Comparison of ENCODE assay signal across 14 cellular contexts in the genomic region with DNA sequence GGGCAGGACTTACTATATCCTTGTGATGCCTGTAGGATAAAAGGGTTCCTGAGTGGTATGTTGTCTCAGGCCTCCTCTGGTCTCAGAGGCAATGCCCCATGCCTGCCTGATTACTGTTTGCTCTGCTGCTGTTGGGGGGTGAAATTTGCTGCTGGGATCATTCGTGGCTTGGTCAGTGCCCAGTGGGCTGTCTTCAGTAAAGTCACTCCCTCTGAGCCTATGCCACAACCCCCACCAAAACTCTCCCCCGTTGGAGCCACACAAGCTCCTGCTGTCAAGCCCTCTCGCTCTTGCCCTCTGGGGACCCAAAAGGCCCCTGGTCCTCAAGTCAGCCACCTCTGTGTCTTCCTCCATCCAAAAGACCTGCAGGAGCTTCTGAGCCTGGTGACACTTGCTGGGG. TPM values are rescaled to one million over a fixed set of nuclear protein-coding genes. Genes with fewer than 3 reads are reported as not detected.
A peak's percentile ranks its signal among the peaks of the same experiment; 100 is the strongest.
DNase-seq lines count a peak whose midpoint lies in the region; ATAC-seq lines count a peak whose summit lies in the region.
"Had no signal": no experiment of that assay in that cellular context is flagged by ENCODE, and none has a peak within 500 bp of the region (broad histone marks: within the 10 kb centered on the region; RNA-seq: fewer than 3 reads in every experiment).

No MANE protein-coding gene starts in this region.

- no peak overlapping the region for H3K4me3 Mint-ChIP-seq in stimulated activated naive CD8-positive, alpha-beta T cell treated with anti-CD3 and anti-CD28 coated beads, Interleukin-15, Interleukin-2, amounts not matched to agents 100 ng/mL and 50 ng/mL, for 24 hours
- H3K4me3 Mint-ChIP-seq in central memory CD8-positive, alpha-beta T cell = peak overlapping the region; percentile 65
- H3K4me3 Mint-ChIP-seq in naive thymus-derived CD8-positive, alpha-beta T cell = peak overlapping the region in 7 of 10 donors; percentile 28 to 76 (median 69)
- H3K4me3 Mint-ChIP-seq: mesothelial cell of epicardium had no signal

- POLR2A ChIA-PET in naive thymus-derived CD8-positive, alpha-beta T cell (lab: Charles Lee) = interaction anchor here (1.8 kb wide), 1 partner anchor 37 kb away, joined by 10 read pairs; no protein-coding TSS in a partner anchor

- no peak for DNase-seq in stimulated activated naive CD8-positive, alpha-beta T cell treated with anti-CD3 and anti-CD28 coated beads, Interleukin-15, Interleukin-2, amounts not matched to agents 100 U/mL and 50 U/mL, for 24 hours
- no peak for DNase-seq in central memory CD8-positive, alpha-beta T cell (ENCODE audit: low spot score in 2 of 2)
- no peak for DNase-seq in naive thymus-derived CD8-positive, alpha-beta T cell
- DNase-seq in SK-N-DZ (ENCODE audit: low spot score) = no peak
- DNase-seq in NCI-H2029 (lab: John Stamatoyannopoulos, UW) = no peak
- DNase-seq: effector CD4-positive, alpha-beta T cell; islet precursor cell; NCI-H2081; NCI-H524 treated with DMSO at 0.1 percent for 48 hours had no signal

- no peaks in the 10 kb centered on the region for H3K27me3 Mint-ChIP-seq in stimulated activated naive CD8-positive, alpha-beta T cell treated with anti-CD3 and anti-CD28 coated beads, Interleukin-15, Interleukin-2, amounts not matched to agents 100 ng/mL and 50 ng/mL, for 24 hours
- no peaks in the 10 kb centered on the region for H3K27me3 Mint-ChIP-seq in central memory CD8-positive, alpha-beta T cell
- H3K27me3 Mint-ChIP-seq in naive thymus-derived CD8-positive, alpha-beta T cell = peaks cover 0 to 2% (median 0%) of the 10 kb centered on the region in 5 donors
- H3K27me3 Mint-ChIP-seq: activated naive CD8-positive, alpha-beta T cell treated with anti-CD3 and anti-CD28 coated beads, Interleukin-2, amount 10 ng/mL, durations not matched to agents 7 days and 5 days had no signal

- no peak for ATAC-seq in stimulated activated naive CD8-positive, alpha-beta T cell treated with anti-CD3 and anti-CD28 coated beads, Interleukin-15, Interleukin-2, amounts not matched to agents 100 U/mL and 50 U/mL, for 24 hours
- no peak for ATAC-seq in central memory CD8-positive, alpha-beta T cell (replicated peaks; ENCODE audit: extremely low read depth, poor library complexity, severe bottlenecking)
- no peak for ATAC-seq in naive thymus-derived CD8-positive, alpha-beta T cell
- ATAC-seq in GM18867 (IDR thresholded peaks at IDR 0.05; ENCODE audit: unreplicated experiment) (no peak), GM18909 (IDR thresholded peaks at IDR 0.05; ENCODE audit: poor library complexity, unreplicated experiment) (no peak)

- no peaks in the 10 kb centered on the region for H3K36me3 Mint-ChIP-seq in stimulated activated naive CD8-positive, alpha-beta T cell treated with anti-CD3 and anti-CD28 coated beads, Interleukin-15, Interleukin-2, amounts not matched to agents 100 ng/mL and 50 ng/mL, for 24 hours (ENCODE audit: low read depth)
- H3K36me3 Mint-ChIP-seq in central memory CD8-positive, alpha-beta T cell (ENCODE audit: insufficient read depth) = no peaks in the 10 kb centered on the region
- no peaks in the 10 kb centered on the region for H3K36me3 Mint-ChIP-seq in naive thymus-derived CD8-positive, alpha-beta T cell
- H3K36me3 Mint-ChIP-seq: activated naive CD8-positive, alpha-beta T cell treated with anti-CD3 and anti-CD28 coated beads, Interleukin-2, amount 10 ng/mL, durations not matched to agents 7 days and 5 days; mesothelial cell of epicardium had no signal

- H3K9me3 Mint-ChIP-seq in stimulated activated naive CD8-positive, alpha-beta T cell treated with anti-CD3 and anti-CD28 coated beads, Interleukin-15, Interleukin-2, amounts not matched to agents 100 ng/mL and 50 ng/mL, for 24 hours = no peaks in the 10 kb centered on the region
- H3K9me3 Mint-ChIP-seq in central memory CD8-positive, alpha-beta T cell = no peaks in the 10 kb centered on the region
- no peaks in the 10 kb centered on the region for H3K9me3 Mint-ChIP-seq in naive thymus-derived CD8-positive, alpha-beta T cell
- H3K9me3 Mint-ChIP-seq: activated naive CD8-positive, alpha-beta T cell treated with anti-CD3 and anti-CD28 coated beads, Interleukin-2, amount 10 ng/mL, durations not matched to agents 7 days and 5 days had no signal

- H3K4me1 Mint-ChIP-seq in stimulated activated naive CD8-positive, alpha-beta T cell treated with anti-CD3 and anti-CD28 coated beads, Interleukin-15, Interleukin-2, amounts not matched to agents 100 ng/mL and 50 ng/mL, for 24 hours (ENCODE audit: low read depth) = peaks cover 27% of the 10 kb centered on the region
- peaks cover 5% of the 10 kb centered on the region for H3K4me1 Mint-ChIP-seq in central memory CD8-positive, alpha-beta T cell
- H3K4me1 Mint-ChIP-seq in naive thymus-derived CD8-positive, alpha-beta T cell = peaks cover 5 to 19% (median 9%) of the 10 kb centered on the region in 4 donors
- H3K4me1 Mint-ChIP-seq: mesothelial cell of epicardium had no signal

- peak overlapping the region; percentile 74 for H3K27ac Mint-ChIP-seq in stimulated activated naive CD8-positive, alpha-beta T cell treated with anti-CD3 and anti-CD28 coated beads, Interleukin-15, Interleukin-2, amounts not matched to agents 100 ng/mL and 50 ng/mL, for 24 hours
- H3K27ac Mint-ChIP-seq in central memory CD8-positive, alpha-beta T cell (ENCODE audit: low read depth) = peak overlapping the region; percentile 20
- H3K27ac Mint-ChIP-seq in naive thymus-derived CD8-positive, alpha-beta T cell = peak overlapping the region in 2 of 10 donors; percentile 66 to 73
- H3K27ac Mint-ChIP-seq: activated naive CD8-positive, alpha-beta T cell treated with anti-CD3 and anti-CD28 coated beads, Interleukin-2, amount 10 ng/mL, durations not matched to agents 7 days and 5 days; mesothelial cell of epicardium had no signal

RNA-seq across cellular contexts. Expression of a gene that starts 38.6 kb away (rescaled TPM):
- total RNA-seq in naive thymus-derived CD8-positive, alpha-beta T cell = 10 to 100 TPM; 80.1 to 83.6 TPM
- 10 to 100 TPM; 17.4 to 39.7 (median 31.6) TPM for polyA plus RNA-seq in naive thymus-derived CD8-positive, alpha-beta T cell
- 19.3 TPM in 2 replicates for polyA plus RNA-seq in SK-N-DZ (2014; cell fraction: cytosol; rRNA removed)
- polyA plus RNA-seq in SK-N-DZ (2014; cell fraction: nucleus; rRNA removed) = 20.4 and 30.6 TPM in 2 replicates
